ENCODE assay signal across 17 cellular contexts in the genomic region with DNA sequence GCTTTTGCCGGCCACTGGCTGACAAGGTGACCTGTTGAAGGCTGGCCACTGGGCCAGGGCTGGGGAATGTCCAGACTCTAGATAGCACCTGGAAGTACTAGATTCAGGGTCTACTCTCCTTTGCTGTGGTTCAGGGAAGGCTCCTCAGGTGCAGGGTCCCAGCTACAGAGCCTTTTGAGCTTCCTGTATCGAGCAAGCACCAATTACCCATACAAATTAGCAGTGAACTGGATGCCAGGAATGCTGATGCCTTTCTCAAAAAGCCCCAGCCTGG.
DNase-seq lines count a peak whose midpoint lies in the region; ATAC-seq and TF ChIP-seq lines count a peak whose summit lies in the region.
"Had no signal": no experiment of that assay in that cellular context is flagged by ENCODE, and none has a peak within 500 bp of the region (broad histone marks: within the 10 kb centered on the region; RNA-seq: fewer than 3 reads in every experiment).

No MANE protein-coding gene starts in this region.

- DNase-seq in right cardiac atrium (no peak), Right ventricle myocardium superior (no peak), WERI-Rb-1 (peak; percentile 3), mesenteric fat pad (ENCODE audit: low spot score) (peak; percentile 84), Peyer's patch (no peak), RPMI8226 (no peak), NCI-H345 treated with DMSO at 0.1 percent for 48 hours (lab: John Stamatoyannopoulos, UW; ENCODE audit: unreplicated experiment) (no peak)
- DNase-seq: BE2C; CD4-positive, CD25-positive, alpha-beta regulatory T cell; GF-D8; Karpas-422; NCI-H1105 treated with DMSO at 0.1 percent for 48 hours; NCI-H2081 treated with DMSO at 0.1 percent for 48 hours; SHP77 treated with DMSO at 0.1 percent for 48 hours had no signal

- H3K36me3 ChIP-seq in WERI-Rb-1 (no peaks in the 10 kb centered on the region), Peyer's patch (no peaks in the 10 kb centered on the region)
- H3K36me3 ChIP-seq: BE2C, HAP-1 had no signal

- no peak for TF ChIP-seq POLR2A in Peyer's patch (IDR thresholded peaks at IDR 0.05)

- no peaks in the 10 kb centered on the region for H3K27me3 ChIP-seq in right cardiac atrium (ENCODE audit: control insufficient read depth, insufficient read depth)
- H3K27me3 ChIP-seq in WERI-Rb-1 (ENCODE audit: insufficient read depth, low read depth, severe bottlenecking), result no peaks in the 10 kb centered on the region
- no peaks in the 10 kb centered on the region for H3K27me3 ChIP-seq in Peyer's patch
- H3K27me3 ChIP-seq: BE2C had no signal

- TF ChIP-seq CTCF in WERI-Rb-1 (IDR thresholded peaks at IDR 0.05; ENCODE audit: low read depth, low read length) (no peak), Peyer's patch (IDR thresholded peaks at IDR 0.05) (no peak)

- H3K4me1 ChIP-seq in right cardiac atrium (ENCODE audit: control insufficient read depth, insufficient read depth, low read length) (peaks cover 5% of the 10 kb centered on the region), Peyer's patch (peaks cover 0 to 6% (median 0%) of the 10 kb centered on the region in 4 donors)
- H3K4me1 ChIP-seq: BE2C, HAP-1 had no signal

- H3K27ac ChIP-seq in right cardiac atrium (ENCODE audit: low read length) (peak overlapping the region; percentile 39), WERI-Rb-1 (no peak overlapping the region), Peyer's patch (no peak overlapping the region)
- H3K27ac ChIP-seq: SK-N-MC had no signal

- 93% methylated on average over 2 of the region's 2 CpGs for WGBS in right cardiac atrium

- H3K4me3 ChIP-seq in right cardiac atrium (ENCODE audit: low read length) (no peak overlapping the region), WERI-Rb-1 (ENCODE audit: low read depth, low read length) (no peak overlapping the region), Peyer's patch (no peak overlapping the region)
- H3K4me3 ChIP-seq: HAP-1, SK-N-MC had no signal

- intact Hi-C loops in right cardiac atrium (cut with DNase I), result loop anchor here in 1 of 4 donors (10.0 kb wide), 1 partner anchor 129 kb away; no protein-coding TSS in a partner anchor
- intact Hi-C loops in Right ventricle myocardium superior (cut with DNase I), result no loop called here

- ATAC-seq in right cardiac atrium (no peak), Right ventricle myocardium superior (ENCODE audit: poor library complexity) (no peak), HG03280 (IDR thresholded peaks at IDR 0.05; ENCODE audit: unreplicated experiment) (no peak)

- no peaks in the 10 kb centered on the region for H3K9me3 ChIP-seq in right cardiac atrium (ENCODE audit: control insufficient read depth, low read length)
- H3K9me3 ChIP-seq in WERI-Rb-1 (ENCODE audit: severe bottlenecking), result peaks cover 3% of the 10 kb centered on the region
- H3K9me3 ChIP-seq in Peyer's patch, result no peaks in the 10 kb centered on the region
- H3K9me3 ChIP-seq: BE2C, HAP-1 had no signal

Comparison
In these comparisons a context has a peak if more than half of its experiments do, and no peak if none do; other contexts are left out.
1. DNase-seq: peak in WERI-Rb-1 (single experiment) and mesenteric fat pad (single experiment); none in right cardiac atrium (0 of 3), Right ventricle myocardium superior (single experiment), Peyer's patch (0 of 3), RPMI8226 (single experiment) and NCI-H345 treated with DMSO at 0.1 percent for 48 hours (single experiment).